Comparison of ENCODE assay signal across 8 cellular contexts in genomic region chr18:24726727-24727539, GRCh38.
DNase-seq lines count a peak whose midpoint lies in the region; ATAC-seq and TF ChIP-seq lines count a peak whose summit lies in the region.

No MANE protein-coding gene starts in this region.

- no peak overlapping the region for H3K4me3 Mint-ChIP-seq in glutamatergic neuron (ENCODE audit: unreplicated experiment)

- no peaks in the 10 kb centered on the region for H3K9me3 Mint-ChIP-seq in glutamatergic neuron (ENCODE audit: unreplicated experiment)

- peaks cover 31% of the 10 kb centered on the region for H3K4me1 Mint-ChIP-seq in glutamatergic neuron (ENCODE audit: low read depth, unreplicated experiment)

- peak; percentile 65 for DNase-seq in GM03348 (ENCODE audit: low spot score)
- DNase-seq in M059J (ENCODE audit: low read depth) = peak; percentile 76
- DNase-seq in RPMI8226 = peak; percentile 74
- peak; percentile 41 for DNase-seq in activated naive CD4-positive, alpha-beta T cell treated with Interleukin-2 at 50 U/mL for 16 hours
- DNase-seq in glutamatergic neuron = peak; percentile 73
- DNase-seq in posterior vena cava (ENCODE audit: low spot score) = peak; percentile 86

- TF ChIP-seq CTCF in glutamatergic neuron (IDR thresholded peaks at IDR 0.05; ENCODE audit: partially characterized antibody, unreplicated experiment) = peak; percentile 85

- H3K27me3 Mint-ChIP-seq in glutamatergic neuron (ENCODE audit: unreplicated experiment) = peaks cover 6% of the 10 kb centered on the region

- H3K27ac Mint-ChIP-seq in glutamatergic neuron (ENCODE audit: unreplicated experiment) = no peak overlapping the region

- no peaks in the 10 kb centered on the region for H3K36me3 Mint-ChIP-seq in glutamatergic neuron (ENCODE audit: unreplicated experiment)

- intact Hi-C loops in posterior vena cava (cut with DNase I) = loop anchor here in 1 of 2 donors (5.0 to 10.0 kb wide), 2 partner anchors 130 to 242 kb away; no protein-coding TSS in a partner anchor

- ATAC-seq in HG02870 (IDR thresholded peaks at IDR 0.05; ENCODE audit: unreplicated experiment) (no peak), HG03108 (IDR thresholded peaks at IDR 0.05; ENCODE audit: unreplicated experiment) (no peak)
